ENCODE assay signal across 27 cellular contexts in genomic region chr7:157465597-157466348, GRCh38.
DNase-seq lines count a peak whose midpoint lies in the region; TF ChIP-seq lines count a peak whose summit lies in the region.
"Had no signal": no experiment of that assay in that cellular context is flagged by ENCODE, and none has a peak within 500 bp of the region (broad histone marks: within the 10 kb centered on the region; RNA-seq: fewer than 3 reads in every experiment).

No MANE protein-coding gene starts in this region.

- no peak overlapping the region for H2BK12ac ChIP-seq in neuronal stem cell (ENCODE audit: low read length)

- no peak overlapping the region for H2BK120ac ChIP-seq in neuronal stem cell (ENCODE audit: low read depth, low read length)

- intact Hi-C loops in activated CD4-positive, alpha-beta memory T cell treated with anti-CD3 and anti-CD28 coated beads for 36 hours (cut with micrococcal nuclease) = no loop called here

- H2BK15ac ChIP-seq in neuronal stem cell (ENCODE audit: low read length) = no peak overlapping the region

- H3K4ac ChIP-seq in neuronal stem cell (ENCODE audit: low read length) = no peak overlapping the region

- WGBS in neuronal stem cell (ENCODE audit: extremely low coverage in 2 of 2, insufficient read length in 2 of 2, insufficient replicate concordance in 1 of 2), 2 donors = no CpG with 5 or more reads among the region's 27 CpGs
- 58% methylated on average over 27 of the region's 27 CpGs for WGBS in SK-N-SH (ENCODE audit: low lambda C conversion rate)

- H3K4me1 Mint-ChIP-seq in activated CD4-positive, alpha-beta memory T cell treated with anti-CD3 and anti-CD28 coated beads, Interleukin-2, amount 10 ng/mL, durations not matched to agents 7 days and 5 days = peaks cover 10% of the 10 kb centered on the region
- H3K4me1 Mint-ChIP-seq in activated CD4-positive, alpha-beta memory T cell treated with anti-CD3 and anti-CD28 coated beads for 36 hours (ENCODE audit: low read depth) = peaks cover 5% of the 10 kb centered on the region
- H3K4me1 Mint-ChIP-seq in glutamatergic neuron (ENCODE audit: low read depth, unreplicated experiment) = peaks cover 16% of the 10 kb centered on the region

- H3K4me2 ChIP-seq in neuronal stem cell (ENCODE audit: insufficient read depth, low read length, poor library complexity, severe bottlenecking) = no peak overlapping the region
- no peak overlapping the region for H3K4me2 ChIP-seq in SK-N-SH

- H3K14ac ChIP-seq in neuronal stem cell (ENCODE audit: low read length) = no peak overlapping the region

- no peak overlapping the region for H3K4me3 Mint-ChIP-seq in activated CD4-positive, alpha-beta memory T cell treated with anti-CD3 and anti-CD28 coated beads, Interleukin-2, amount 10 ng/mL, durations not matched to agents 7 days and 5 days
- no peak overlapping the region for H3K4me3 Mint-ChIP-seq in activated CD4-positive, alpha-beta memory T cell treated with anti-CD3 and anti-CD28 coated beads for 36 hours
- peak overlapping the region; percentile 64 for H3K4me3 Mint-ChIP-seq in glutamatergic neuron (ENCODE audit: unreplicated experiment)
- H3K4me3 Mint-ChIP-seq: activated CD4-positive, alpha-beta T cell treated with anti-CD3 and anti-CD28 coated beads, Interleukin-2, amount 10 ng/mL, durations not matched to agents 24 days and 14 days; activated naive CD4-positive, alpha-beta T cell treated with anti-CD3 and anti-CD28 coated beads, Interleukin-2, amount 50 U/mL, for 24 hours had no signal

- H3K9me2 ChIP-seq in SK-N-SH = no peaks in the 10 kb centered on the region

- H2AFZ ChIP-seq in neuronal stem cell (ENCODE audit: low read length) = peak overlapping the region; percentile 57
- no peak overlapping the region for H2AFZ ChIP-seq in SK-N-SH (ENCODE audit: low read depth)

- CTCF ChIA-PET in activated CD4-positive, alpha-beta memory T cell treated with anti-CD3 and anti-CD28 coated beads, Interleukin-2, amount 10 ng/mL, durations not matched to agents 7 days and 5 days (lab: Charles Lee) = interaction anchor here (0.8 kb wide), 1 partner anchor 13 kb away, joined by 3 read pairs; no protein-coding TSS in a partner anchor
- CTCF ChIA-PET in activated CD4-positive, alpha-beta memory T cell treated with anti-CD3 and anti-CD28 coated beads for 36 hours (lab: Charles Lee) = interaction anchor here (1.5 kb wide), 1 partner anchor 9 kb away, joined by 6 read pairs; no protein-coding TSS in a partner anchor
- CTCF ChIA-PET in SK-N-SH (lab: Yijun Ruan, JAX) = interaction anchor here (1.6 kb wide), 1 partner anchor 33 kb away, joined by 4 read pairs; no protein-coding TSS in a partner anchor

- no peak for TF ChIP-seq EP300 in SK-N-SH (IDR thresholded peaks at IDR 0.05; ENCODE audit: borderline replicate concordance in 1 of 2, low read depth in 1 of 2, low read length in 1 of 2)

- no peak overlapping the region for H2AK5ac ChIP-seq in neuronal stem cell (ENCODE audit: low read depth, low read length)

- H3K9me3 Mint-ChIP-seq in activated CD4-positive, alpha-beta memory T cell treated with anti-CD3 and anti-CD28 coated beads, Interleukin-2, amount 10 ng/mL, durations not matched to agents 7 days and 5 days = no peaks in the 10 kb centered on the region
- no peaks in the 10 kb centered on the region for H3K9me3 Mint-ChIP-seq in activated CD4-positive, alpha-beta memory T cell treated with anti-CD3 and anti-CD28 coated beads for 36 hours
- peaks cover 3% of the 10 kb centered on the region for H3K9me3 Mint-ChIP-seq in glutamatergic neuron (ENCODE audit: unreplicated experiment)
- H3K9me3 Mint-ChIP-seq: activated CD4-positive, alpha-beta T cell treated with anti-CD3 and anti-CD28 coated beads, Interleukin-2, amount 10 ng/mL, durations not matched to agents 24 days and 14 days; activated naive CD4-positive, alpha-beta T cell treated with anti-CD3 and anti-CD28 coated beads, Interleukin-2, amount 50 U/mL, for 24 hours had no signal

- POLR2A ChIA-PET in activated CD4-positive, alpha-beta memory T cell treated with anti-CD3 and anti-CD28 coated beads, Interleukin-2, amount 10 ng/mL, durations not matched to agents 7 days and 5 days (lab: Charles Lee) = no interaction called here
- POLR2A ChIA-PET in activated CD4-positive, alpha-beta memory T cell treated with anti-CD3 and anti-CD28 coated beads for 36 hours (lab: Charles Lee) = no interaction called here
- POLR2A ChIA-PET in SK-N-SH (lab: Yijun Ruan, JAX) = no interaction called here

- H3K27me3 Mint-ChIP-seq in activated CD4-positive, alpha-beta memory T cell treated with anti-CD3 and anti-CD28 coated beads, Interleukin-2, amount 10 ng/mL, durations not matched to agents 7 days and 5 days = peaks cover 18% of the 10 kb centered on the region
- H3K27me3 Mint-ChIP-seq in activated CD4-positive, alpha-beta memory T cell treated with anti-CD3 and anti-CD28 coated beads for 36 hours = no peaks in the 10 kb centered on the region
- H3K27me3 Mint-ChIP-seq in glutamatergic neuron (ENCODE audit: unreplicated experiment) = peaks cover 4% of the 10 kb centered on the region
- H3K27me3 Mint-ChIP-seq: activated naive CD4-positive, alpha-beta T cell treated with anti-CD3 and anti-CD28 coated beads, Interleukin-2, amount 50 U/mL, for 24 hours had no signal

- H3K27ac Mint-ChIP-seq in activated CD4-positive, alpha-beta memory T cell treated with anti-CD3 and anti-CD28 coated beads, Interleukin-2, amount 10 ng/mL, durations not matched to agents 7 days and 5 days = no peak overlapping the region
- H3K27ac Mint-ChIP-seq in activated CD4-positive, alpha-beta memory T cell treated with anti-CD3 and anti-CD28 coated beads for 36 hours = no peak overlapping the region
- peak overlapping the region; percentile 17 for H3K27ac Mint-ChIP-seq in glutamatergic neuron (ENCODE audit: unreplicated experiment)
- H3K27ac Mint-ChIP-seq: activated CD4-positive, alpha-beta T cell treated with anti-CD3 and anti-CD28 coated beads, Interleukin-2, amount 10 ng/mL, durations not matched to agents 24 days and 14 days; activated naive CD4-positive, alpha-beta T cell treated with anti-CD3 and anti-CD28 coated beads, Interleukin-2, amount 50 U/mL, for 24 hours had no signal

- peak; percentile 5 for DNase-seq in activated CD4-positive, alpha-beta memory T cell treated with anti-CD3 and anti-CD28 coated beads, Interleukin-2, amount 10 ng/mL, durations not matched to agents 7 days and 5 days
- no peak for DNase-seq in activated CD4-positive, alpha-beta memory T cell treated with anti-CD3 and anti-CD28 coated beads for 36 hours
- DNase-seq in glutamatergic neuron (no peak), neuronal stem cell (ENCODE audit: low spot score) (no peak), stromal cell of bone marrow (ENCODE audit: low read depth) (peak; percentile 20), NCI-H82 treated with DMSO at 0.1 percent for 48 hours (lab: John Stamatoyannopoulos, UW; ENCODE audit: unreplicated experiment) (no peak), SIG-M5 treated with dmso at 0.1 percent for 504 hours (lab: John Stamatoyannopoulos, UW; ENCODE audit: unreplicated experiment) (no peak), SK-N-SH (no peak)
- DNase-seq: activated CD4-positive, alpha-beta T cell treated with anti-CD3 and anti-CD28 coated beads, Interleukin-2, amount 10 ng/mL, durations not matched to agents 24 days and 14 days; amygdala; effector memory CD4-positive, alpha-beta T cell; foreskin fibroblast; GDM1; heart right ventricle; mammary epithelial cell; NCI-H1105 treated with DMSO at 0.1 percent for 48 hours; NCI-H2029; NCI-H524 treated with DMSO at 0.1 percent for 48 hours; NK-92 treated with Interleukin-12 subunit alpha and Interleukin-12 subunit beta, amount 100 ng/mL, for 24 hours; nucleus accumbens; PC-3; T-helper 9 cell; WERI-Rb-1 had no signal

- H3K79me1 ChIP-seq in neuronal stem cell (ENCODE audit: low read depth, low read length) = no peaks in the 10 kb centered on the region

- H3K18ac ChIP-seq in neuronal stem cell (ENCODE audit: low read length) = no peak overlapping the region

- no peaks in the 10 kb centered on the region for H4K20me1 ChIP-seq in SK-N-SH (ENCODE audit: insufficient read depth)

- H3K36me3 ChIP-seq in neuronal stem cell (replicated peaks in 1 of 2; ENCODE audit: control insufficient read depth in 2 of 2, insufficient read depth in 2 of 2, low read length in 2 of 2) (no peaks in the 10 kb centered on the region), SK-N-SH (replicated peaks in 1 of 2; ENCODE audit: control insufficient read depth in 1 of 2, insufficient read depth in 2 of 2, low read length in 1 of 2) (no peaks in the 10 kb centered on the region)
- H3K36me3 ChIP-seq: breast epithelium, colonic mucosa, heart right ventricle, suprapubic skin, WERI-Rb-1 had no signal

- H3K36me3 Mint-ChIP-seq in activated CD4-positive, alpha-beta memory T cell treated with anti-CD3 and anti-CD28 coated beads, Interleukin-2, amount 10 ng/mL, durations not matched to agents 7 days and 5 days (ENCODE audit: low read depth) = peaks cover 2% of the 10 kb centered on the region
- H3K36me3 Mint-ChIP-seq in activated CD4-positive, alpha-beta memory T cell treated with anti-CD3 and anti-CD28 coated beads for 36 hours = no peaks in the 10 kb centered on the region
- no peaks in the 10 kb centered on the region for H3K36me3 Mint-ChIP-seq in glutamatergic neuron (ENCODE audit: unreplicated experiment)
- H3K36me3 Mint-ChIP-seq: activated naive CD4-positive, alpha-beta T cell treated with anti-CD3 and anti-CD28 coated beads, Interleukin-2, amount 50 U/mL, for 24 hours had no signal

- no peak overlapping the region for H4K8ac ChIP-seq in neuronal stem cell (ENCODE audit: low read depth, low read length)

- peak overlapping the region in 1 of 2 donors; percentile 41 for H3K4me3 ChIP-seq in neuronal stem cell (ENCODE audit: low read length in 2 of 2)
- no peak overlapping the region for H3K4me3 ChIP-seq in SK-N-SH (ENCODE audit: low read depth in 2 of 2, low read length in 1 of 2)
- H3K4me3 ChIP-seq: colonic mucosa, heart right ventricle, suprapubic skin had no signal

- H3K9ac ChIP-seq in neuronal stem cell (ENCODE audit: low read depth, low read length, poor library complexity) (no peak overlapping the region), SK-N-SH (no peak overlapping the region)

- no peak for TF ChIP-seq RAD21 in SK-N-SH (IDR thresholded peaks at IDR 0.05; ENCODE audit: low read length)

- H3K9me3 ChIP-seq in neuronal stem cell (replicated peaks in 1 of 2; ENCODE audit: control insufficient read depth in 2 of 2, insufficient read depth in 1 of 2, low read depth in 1 of 2, low read length in 2 of 2) = peaks cover 0 to 9% of the 10 kb centered on the region in 2 donors
- no peaks in the 10 kb centered on the region for H3K9me3 ChIP-seq in SK-N-SH
- H3K9me3 ChIP-seq: breast epithelium, colonic mucosa, heart right ventricle, suprapubic skin had no signal

- H3K4me1 ChIP-seq in neuronal stem cell (ENCODE audit: control insufficient read depth in 2 of 2, insufficient read depth in 1 of 2, low read depth in 1 of 2, low read length in 2 of 2) = peaks cover 19 to 45% of the 10 kb centered on the region in 2 donors
- H3K4me1 ChIP-seq in SK-N-SH (ENCODE audit: control insufficient read depth in 1 of 2, insufficient read depth in 2 of 2, low read depth in 1 of 2, low read length in 1 of 2) = peaks cover 0 to 11% of the 10 kb centered on the region in 2 experiments; a peak in 1 of 4 replicates
- H3K4me1 ChIP-seq: breast epithelium, colonic mucosa, heart right ventricle had no signal

- H3K27me3 ChIP-seq in neuronal stem cell (ENCODE audit: control insufficient read depth in 3 of 3, insufficient read depth in 3 of 3, low read depth in 1 of 3, low read length in 3 of 3) (no peaks in the 10 kb centered on the region), SK-N-SH (ENCODE audit: insufficient read depth) (no peaks in the 10 kb centered on the region)
- H3K27me3 ChIP-seq: colonic mucosa had no signal

- no peak overlapping the region for H3K23ac ChIP-seq in neuronal stem cell (ENCODE audit: low read depth, low read length, poor library complexity)

- H3K79me2 ChIP-seq in SK-N-SH (ENCODE audit: insufficient read depth) = no peaks in the 10 kb centered on the region

- H3F3A ChIP-seq in SK-N-SH (replicated peaks; ENCODE audit: insufficient read depth) = no peaks in the 10 kb centered on the region

- H3K27ac ChIP-seq in neuronal stem cell (replicated peaks; ENCODE audit: low read length) (no peak overlapping the region), SK-N-SH (ENCODE audit: low read depth in 2 of 2, low read length in 1 of 2) (no peak overlapping the region)
- H3K27ac ChIP-seq: breast epithelium, colonic mucosa, heart right ventricle, suprapubic skin, WERI-Rb-1 had no signal

- no peak overlapping the region for H2BK5ac ChIP-seq in neuronal stem cell (ENCODE audit: low read length)

- H4K91ac ChIP-seq in neuronal stem cell (ENCODE audit: low read depth, low read length, poor library complexity) = no peak overlapping the region

- TF ChIP-seq CTCF in glutamatergic neuron (IDR thresholded peaks at IDR 0.05; ENCODE audit: partially characterized antibody, unreplicated experiment) (no peak), SK-N-SH (IDR thresholded peaks at IDR 0.05) (no peak)

Comparison
In these comparisons a context has a peak if more than half of its experiments do, and no peak if none do; other contexts are left out.
1. DNase-seq: peak in activated CD4-positive, alpha-beta memory T cell treated with anti-CD3 and anti-CD28 coated beads, Interleukin-2, amount 10 ng/mL, durations not matched to agents 7 days and 5 days (single experiment) and stromal cell of bone marrow (single experiment); none in activated CD4-positive, alpha-beta memory T cell treated with anti-CD3 and anti-CD28 coated beads for 36 hours (single experiment), glutamatergic neuron (single experiment), neuronal stem cell (single experiment), NCI-H82 treated with DMSO at 0.1 percent for 48 hours (single experiment), SIG-M5 treated with dmso at 0.1 percent for 504 hours (single experiment) and SK-N-SH (single experiment).